1 cellular context compared by ENCODE assay signal in genomic region chr13:29791997-29792775, GRCh38.
TF ChIP-seq lines count a peak whose summit lies in the region.

No MANE protein-coding gene starts in this region.

TF ChIP-seq in IMR-90, 13 proteins besides CTCF, POLR2A, EP300 and RAD21 (continued from another document):
- TF ChIP-seq CHD1 (IDR thresholded peaks at IDR 0.05; ENCODE audit: low read depth, low read length) (no peak), FOS (IDR thresholded peaks at IDR 0.05; ENCODE audit: low read depth, low read length) (no peak)
